Comparison of ENCODE assay signal across 15 cellular contexts in the genomic region with DNA sequence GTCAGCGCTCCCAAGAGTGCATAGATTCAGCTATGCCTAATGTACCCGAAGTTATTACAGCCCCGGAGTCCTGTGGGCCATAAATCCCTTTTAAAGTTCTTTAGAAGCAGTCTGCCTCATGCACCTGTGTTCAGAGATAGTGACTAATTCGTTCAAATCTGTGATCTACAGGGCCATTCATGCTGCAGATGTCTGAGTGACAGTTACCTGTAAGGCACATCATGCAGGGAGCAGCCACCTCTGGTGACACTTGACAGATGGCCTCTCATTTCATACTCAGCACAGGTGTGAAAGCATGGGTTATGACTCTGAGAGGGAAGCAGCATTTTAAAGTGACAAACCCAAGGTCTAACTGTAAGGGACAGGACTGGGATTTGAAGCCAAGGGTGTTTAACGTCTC. TPM values are rescaled to one million over a fixed set of nuclear protein-coding genes. Genes with fewer than 3 reads are reported as not detected.
A peak's percentile ranks its signal among the peaks of the same experiment; 100 is the strongest.
DNase-seq lines count a peak whose midpoint lies in the region; ATAC-seq and TF ChIP-seq lines count a peak whose summit lies in the region.
"Had no signal": no experiment of that assay in that cellular context is flagged by ENCODE, and none has a peak within 500 bp of the region (broad histone marks: within the 10 kb centered on the region; RNA-seq: fewer than 3 reads in every experiment).

No MANE protein-coding gene starts in this region.

- CTCF ChIA-PET in activated naive CD4-positive, alpha-beta T cell treated with anti-CD3 and anti-CD28 coated beads for 36 hours (lab: Charles Lee): interaction anchor here (0.9 to 1.6 kb wide), 2 partner anchors 15 to 307 kb away, joined by 3 to 5 read pairs; no protein-coding TSS in a partner anchor
- CTCF ChIA-PET in OCI-LY7 (lab: Charles Lee; ENCODE audit: unreplicated experiment): no interaction called here

- peaks cover 15% of the 10 kb centered on the region for H3K4me1 Mint-ChIP-seq in activated naive CD4-positive, alpha-beta T cell treated with anti-CD3 and anti-CD28 coated beads for 36 hours (ENCODE audit: low read depth)
- peaks cover 9% of the 10 kb centered on the region for H3K4me1 Mint-ChIP-seq in stimulated activated effector memory CD8-positive, alpha-beta T cell treated with anti-CD3 and anti-CD28 coated beads, Interleukin-12 subunit alpha, Interleukin-12 subunit beta, amount 100 ng/mL, for 72 hours

- H2AFZ ChIP-seq in OCI-LY7 (ENCODE audit: low read length): no peak overlapping the region

- H3K4me3 Mint-ChIP-seq in activated naive CD4-positive, alpha-beta T cell treated with anti-CD3 and anti-CD28 coated beads for 36 hours: peak overlapping the region; percentile 12
- H3K4me3 Mint-ChIP-seq in stimulated activated effector memory CD8-positive, alpha-beta T cell treated with anti-CD3 and anti-CD28 coated beads, Interleukin-12 subunit alpha, Interleukin-12 subunit beta, amount 100 ng/mL, for 72 hours: peak overlapping the region; percentile 87

- no peaks in the 10 kb centered on the region for H3K9me3 Mint-ChIP-seq in activated naive CD4-positive, alpha-beta T cell treated with anti-CD3 and anti-CD28 coated beads for 36 hours
- no peaks in the 10 kb centered on the region for H3K9me3 Mint-ChIP-seq in stimulated activated effector memory CD8-positive, alpha-beta T cell treated with anti-CD3 and anti-CD28 coated beads, Interleukin-12 subunit alpha, Interleukin-12 subunit beta, amount 100 ng/mL, for 72 hours
- H3K9me3 Mint-ChIP-seq: memory B cell had no signal

- no peaks in the 10 kb centered on the region for H3K9me2 ChIP-seq in OCI-LY7 (ENCODE audit: insufficient read depth, low read length)

- peaks cover 23% of the 10 kb centered on the region for H3K36me3 ChIP-seq in OCI-LY7 (ENCODE audit: insufficient read depth, low read length)
- H3K36me3 ChIP-seq: adrenal gland, ovary had no signal

- peak overlapping the region; percentile 90 for H3K27ac ChIP-seq in OCI-LY7 (ENCODE audit: low read depth, low read length, poor library complexity, severe bottlenecking)
- H3K27ac ChIP-seq: adrenal gland, KMS-11, ovary had no signal

- H3K36me3 Mint-ChIP-seq in activated naive CD4-positive, alpha-beta T cell treated with anti-CD3 and anti-CD28 coated beads for 36 hours (ENCODE audit: low read depth): peaks cover 5% of the 10 kb centered on the region
- peaks cover 28% of the 10 kb centered on the region for H3K36me3 Mint-ChIP-seq in stimulated activated effector memory CD8-positive, alpha-beta T cell treated with anti-CD3 and anti-CD28 coated beads, Interleukin-12 subunit alpha, Interleukin-12 subunit beta, amount 100 ng/mL, for 72 hours
- H3K36me3 Mint-ChIP-seq: memory B cell had no signal

- BruUV-seq in OCI-LY7 (replicated peaks; lab: Mats Ljungman, UMichigan): no TSS peak

- H3K4me2 ChIP-seq in OCI-LY7 (ENCODE audit: low read length): peak overlapping the region; percentile 90
- H3K4me2 ChIP-seq: KMS-11 had no signal

- no peaks in the 10 kb centered on the region for H3K9me3 ChIP-seq in OCI-LY7 (ENCODE audit: low read length)
- H3K9me3 ChIP-seq: adrenal gland, ovary had no signal

- peaks cover 57% of the 10 kb centered on the region for H3K27me3 Mint-ChIP-seq in activated naive CD4-positive, alpha-beta T cell treated with anti-CD3 and anti-CD28 coated beads for 36 hours (ENCODE audit: low read depth)

- TF ChIP-seq CTCF in OCI-LY7 (conservative IDR thresholded peaks at IDR 0.05; ENCODE audit: low read length): no peak
- TF ChIP-seq CTCF in epithelial cell of esophagus (IDR thresholded peaks at IDR 0.05; ENCODE audit: insufficient read depth, low read depth, low read length, missing control alignments): no peak

- 0 out of 2 replicates have a peak, but pooled peaks cover 3% of the 10 kb centered on the region for H4K20me1 ChIP-seq in OCI-LY7 (ENCODE audit: insufficient read depth, low read length)

- no peak overlapping the region for H3K27ac Mint-ChIP-seq in activated naive CD4-positive, alpha-beta T cell treated with anti-CD3 and anti-CD28 coated beads for 36 hours
- H3K27ac Mint-ChIP-seq in stimulated activated effector memory CD8-positive, alpha-beta T cell treated with anti-CD3 and anti-CD28 coated beads, Interleukin-12 subunit alpha, Interleukin-12 subunit beta, amount 100 ng/mL, for 72 hours: no peak overlapping the region
- H3K27ac Mint-ChIP-seq: memory B cell had no signal

- intact Hi-C loops in activated naive CD4-positive, alpha-beta T cell treated with anti-CD3 and anti-CD28 coated beads for 36 hours (cut with micrococcal nuclease): loop anchor here (5.0 to 10.0 kb wide), 4 partner anchors 846 to 1231 kb away; a partner anchor contains a TSS
- intact Hi-C loops in OCI-LY7 (cut with micrococcal nuclease; ENCODE audit: unreplicated experiment): loop anchor here (5.0 kb wide), 3 partner anchors 126 to 716 kb away; a partner anchor contains a TSS

- peak overlapping the region; percentile 97 for H3K4me3 ChIP-seq in OCI-LY7 (ENCODE audit: low read depth, low read length, poor library complexity, severe bottlenecking)
- H3K4me3 ChIP-seq in epithelial cell of esophagus (ENCODE audit: low read length): no peak overlapping the region
- H3K4me3 ChIP-seq: adrenal gland, ovary had no signal

- ATAC-seq in stimulated activated effector memory CD8-positive, alpha-beta T cell treated with anti-CD3 and anti-CD28 coated beads, Interleukin-12 subunit alpha, Interleukin-12 subunit beta, amount 100 ng/mL, for 72 hours: no peak
- ATAC-seq in HG03175 (IDR thresholded peaks at IDR 0.05; ENCODE audit: unreplicated experiment) (no peak), GM19397 (IDR thresholded peaks at IDR 0.05; ENCODE audit: unreplicated experiment) (no peak)

- peak; percentile 21 for DNase-seq in activated naive CD4-positive, alpha-beta T cell treated with anti-CD3 and anti-CD28 coated beads for 36 hours
- DNase-seq in activated naive CD4-positive, alpha-beta T cell (lab: John Stamatoyannopoulos, UW): no peak
- DNase-seq in OCI-LY7 (ENCODE audit: low spot score) (peak; percentile 64), epithelial cell of esophagus (ENCODE audit: low read depth) (peak; percentile 27), cerebellum (ENCODE audit: low spot score) (no peak)
- no peak for DNase-seq in stimulated activated effector memory CD8-positive, alpha-beta T cell treated with anti-CD3 and anti-CD28 coated beads, Interleukin-12 subunit alpha, Interleukin-12 subunit beta, amount 100 ng/mL, for 72 hours (ENCODE audit: low spot score in 2 of 2)
- DNase-seq: adrenal gland; NCI-H187; NCI-H526; ovary; stimulated activated CD4-positive, alpha-beta T cell treated with anti-CD3 and anti-CD28 coated beads, Interleukin-12 subunit alpha, Interleukin-12 subunit beta, amount 100 ng/mL, for 4 hours had no signal

- peaks cover 30% of the 10 kb centered on the region for H3K4me1 ChIP-seq in OCI-LY7 (ENCODE audit: insufficient read depth, low read length, poor library complexity, severe bottlenecking)

- H3K79me2 ChIP-seq in OCI-LY7 (ENCODE audit: insufficient read depth, low read depth, low read length): peaks cover 26% of the 10 kb centered on the region

- POLR2A ChIA-PET in OCI-LY7 (lab: Charles Lee): interaction anchor here (0.5 to 0.7 kb wide), 2 partner anchors 25 to 1555 kb away, joined by 3 read pairs; no protein-coding TSS in a partner anchor

RNA-seq across cellular contexts. Expression of a gene that starts 2.4 kb away (rescaled TPM):
- total RNA-seq in activated naive CD4-positive, alpha-beta T cell treated with anti-CD3 and anti-CD28 coated beads for 36 hours: 10 to 100 TPM; 19.5 to 21.2 TPM
- 29.3 and 46.0 TPM in 2 replicates for total RNA-seq in OCI-LY7 (2014; rRNA removed; shearing (Covaris generic))
- 55.7 and 75.2 TPM in 2 replicates for total RNA-seq in OCI-LY7 (2022)
- total RNA-seq in cerebellum: 1.6 TPM

RNA-seq across cellular contexts. Expression of a gene that starts 41.4 kb away (rescaled TPM):
- total RNA-seq in activated naive CD4-positive, alpha-beta T cell treated with anti-CD3 and anti-CD28 coated beads for 36 hours: not detected
- not detected in 2 replicates for total RNA-seq in OCI-LY7 (2014; rRNA removed; shearing (Covaris generic))
- not detected in 2 replicates for total RNA-seq in OCI-LY7 (2022)
- total RNA-seq in cerebellum: 0.27 TPM
- total RNA-seq: adrenal gland had no signal

Comparison
In these comparisons a context has a peak if more than half of its experiments do, and no peak if none do; other contexts are left out.
1. DNase-seq: peak in activated naive CD4-positive, alpha-beta T cell treated with anti-CD3 and anti-CD28 coated beads for 36 hours (single experiment), OCI-LY7 (single experiment) and epithelial cell of esophagus (single experiment); none in activated naive CD4-positive, alpha-beta T cell (0 of 4), stimulated activated effector memory CD8-positive, alpha-beta T cell treated with anti-CD3 and anti-CD28 coated beads, Interleukin-12 subunit alpha, Interleukin-12 subunit beta, amount 100 ng/mL, for 72 hours (0 of 2) and cerebellum (single experiment).